8 cellular contexts compared by ENCODE assay signal in genomic region chr1:165075725-165076370, GRCh38.
A peak's percentile ranks its signal among the peaks of the same experiment; 100 is the strongest.
DNase-seq lines count a peak whose midpoint lies in the region; ATAC-seq and TF ChIP-seq lines count a peak whose summit lies in the region.

No MANE protein-coding gene starts in this region.

- no peak overlapping the region for H3K4me2 ChIP-seq in OCI-LY3 (ENCODE audit: low read length)

- no peaks in the 10 kb centered on the region for H3K9me3 ChIP-seq in OCI-LY3 (ENCODE audit: insufficient read depth, low read length)

- peak; percentile 57 for TF ChIP-seq CTCF in OCI-LY3 (IDR thresholded peaks at IDR 0.05; ENCODE audit: low read depth, low read length)

- no peak overlapping the region for H3K27ac ChIP-seq in OCI-LY3 (ENCODE audit: low read length)
- H3K27ac ChIP-seq in substantia nigra (ENCODE audit: low read depth, low read length, poor library complexity, severe bottlenecking): no peak overlapping the region

- H2AFZ ChIP-seq in OCI-LY3 (ENCODE audit: low read depth, low read length): no peak overlapping the region

- H3K4me3 ChIP-seq in OCI-LY3 (ENCODE audit: low read length): no peak overlapping the region

- H3K9ac ChIP-seq in OCI-LY3 (ENCODE audit: low read length): no peak overlapping the region

- no peaks in the 10 kb centered on the region for H3K79me2 ChIP-seq in OCI-LY3 (ENCODE audit: low read length)

- H3K4me1 ChIP-seq in OCI-LY3 (ENCODE audit: low read length): no peaks in the 10 kb centered on the region

- DNase-seq in DMS 273 treated with DMSO at 0.1 percent for 48 hours (lab: John Stamatoyannopoulos, UW): peak; percentile 6
- DNase-seq in fibroblast of gingiva (ENCODE audit: low read depth): peak; percentile 21
- DNase-seq in retina: peak; percentile 55
- DNase-seq in substantia nigra (lab: John Stamatoyannopoulos, UW): no peak
- DNase-seq in stimulated activated naive CD4-positive, alpha-beta T cell treated with Interleukin-2 at 50 U/mL for 16 hours (lab: John Stamatoyannopoulos, UW): no peak
- DNase-seq in stimulated activated CD4-positive, alpha-beta T cell treated with anti-CD3 and anti-CD28 coated beads, Interleukin-4, amount 100 ng/mL, for 24 hours: no peak

- H3K27me3 ChIP-seq in OCI-LY3 (ENCODE audit: low read depth, low read length): peaks cover 23% of the 10 kb centered on the region

- no peaks in the 10 kb centered on the region for H4K20me1 ChIP-seq in OCI-LY3 (ENCODE audit: insufficient read depth, low read length)

- peak; percentile 66 for ATAC-seq in HG03342 (IDR thresholded peaks at IDR 0.05; ENCODE audit: unreplicated experiment)

- no peaks in the 10 kb centered on the region for H3K36me3 ChIP-seq in OCI-LY3 (replicated peaks; ENCODE audit: low read depth, low read length)

Comparison
In these comparisons a context has a peak if more than half of its experiments do, and no peak if none do; other contexts are left out.
1. DNase-seq: peak in DMS 273 treated with DMSO at 0.1 percent for 48 hours (single experiment), fibroblast of gingiva (single experiment) and retina (single experiment); none in substantia nigra (0 of 49), stimulated activated naive CD4-positive, alpha-beta T cell treated with Interleukin-2 at 50 U/mL for 16 hours (single experiment) and stimulated activated CD4-positive, alpha-beta T cell treated with anti-CD3 and anti-CD28 coated beads, Interleukin-4, amount 100 ng/mL, for 24 hours (single experiment).